ENCODE assay signal across 1 cellular context in genomic region chr20:50460608-50461268, GRCh38.
A peak's percentile ranks its signal among the peaks of the same experiment; 100 is the strongest.
TF ChIP-seq lines count a peak whose summit lies in the region.

No MANE protein-coding gene starts in this region.

TF ChIP-seq in HepG2, 621 proteins besides CTCF, POLR2A, EP300 and RAD21 (continued from another document):
- TF ChIP-seq SATB2 (CRISPR knock-in tag; IDR thresholded peaks at IDR 0.05) (peak; percentile 36; the same call in 1 of the 2 replicates), ZMAT5 (CRISPR knock-in tag; IDR thresholded peaks at IDR 0.05; ENCODE audit: borderline replicate concordance, low read depth) (no peak), SPEN (CRISPR knock-in tag; IDR thresholded peaks at IDR 0.05; ENCODE audit: low read depth) (peak; percentile 80), ARHGAP35 (CRISPR knock-in tag; IDR thresholded peaks at IDR 0.05; ENCODE audit: borderline replicate concordance) (0 out of 2 replicates have a peak, but pooled peaks have one; percentile 54), ZNF3 (CRISPR knock-in tag; IDR thresholded peaks at IDR 0.05) (no peak; the same call in 1 of the 2 replicates), IRF2 (CRISPR knock-in tag; IDR thresholded peaks at IDR 0.05) (peak; percentile 84), SMARCC2 (IDR thresholded peaks at IDR 0.05) (no peak), ZNF232 (CRISPR knock-in tag; IDR thresholded peaks at IDR 0.05; ENCODE audit: borderline replicate concordance) (no peak; the same call in 1 of the 2 replicates), KLF13 (CRISPR knock-in tag; IDR thresholded peaks at IDR 0.05) (peak; percentile 58; the same call in 1 of the 2 replicates), ZNF713 (CRISPR knock-in tag; IDR thresholded peaks at IDR 0.05) (no peak), NFYC (CRISPR knock-in tag; IDR thresholded peaks at IDR 0.05) (no peak; the same call in 1 of the 2 replicates), IRF9 (CRISPR knock-in tag; IDR thresholded peaks at IDR 0.05; ENCODE audit: borderline replicate concordance) (peak; percentile 68; the same call in 1 of the 2 replicates), ZNF235 (CRISPR knock-in tag; IDR thresholded peaks at IDR 0.05; ENCODE audit: borderline replicate concordance) (no peak; the same call in 1 of the 2 replicates), MAZ (IDR thresholded peaks at IDR 0.05; ENCODE audit: borderline replicate concordance, low read depth, low read length) (peak; percentile 63; the same call in 1 of the 2 replicates), MAZ (CRISPR knock-in tag; IDR thresholded peaks at IDR 0.05; ENCODE audit: low read depth) (peak; percentile 96)
- TF ChIP-seq, protein P1, sequence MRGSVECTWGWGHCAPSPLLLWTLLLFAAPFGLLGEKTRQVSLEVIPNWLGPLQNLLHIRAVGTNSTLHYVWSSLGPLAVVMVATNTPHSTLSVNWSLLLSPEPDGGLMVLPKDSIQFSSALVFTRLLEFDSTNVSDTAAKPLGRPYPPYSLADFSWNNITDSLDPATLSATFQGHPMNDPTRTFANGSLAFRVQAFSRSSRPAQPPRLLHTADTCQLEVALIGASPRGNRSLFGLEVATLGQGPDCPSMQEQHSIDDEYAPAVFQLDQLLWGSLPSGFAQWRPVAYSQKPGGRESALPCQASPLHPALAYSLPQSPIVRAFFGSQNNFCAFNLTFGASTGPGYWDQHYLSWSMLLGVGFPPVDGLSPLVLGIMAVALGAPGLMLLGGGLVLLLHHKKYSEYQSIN (CRISPR knock-in tag; IDR thresholded peaks at IDR 0.05; ENCODE audit: borderline replicate concordance) = no peak
- TF ChIP-seq, protein P2, sequence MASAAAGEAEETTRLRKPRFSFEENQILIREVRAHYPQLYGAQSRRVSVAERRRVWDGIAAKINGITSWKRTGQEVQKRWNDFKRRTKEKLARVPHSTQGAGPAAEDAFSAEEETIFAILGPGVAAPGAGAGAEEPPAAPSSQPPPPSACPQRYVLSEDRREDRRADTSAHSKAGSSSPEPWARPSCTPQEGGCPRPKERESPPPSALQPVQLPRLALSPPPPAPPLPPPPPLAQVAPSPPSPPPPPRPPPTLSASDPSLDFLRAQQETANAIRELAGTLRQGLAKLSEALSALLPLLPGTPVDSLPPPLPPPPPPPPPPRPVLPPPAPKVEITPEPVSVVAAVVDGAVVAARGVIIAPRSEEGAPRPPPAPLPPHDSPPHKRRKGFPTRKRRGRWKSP (CRISPR knock-in tag; IDR thresholded peaks at IDR 0.05) = peak; percentile 83
